ENCODE assay signal across 11 cellular contexts in genomic region chr1:156246241-156246761, GRCh38. TPM values are rescaled to one million over a fixed set of nuclear protein-coding genes. Genes with fewer than 3 reads are reported as not detected.
DNase-seq lines count a peak whose midpoint lies in the region; ATAC-seq and TF ChIP-seq lines count a peak whose summit lies in the region.
"Had no signal": no experiment of that assay in that cellular context is flagged by ENCODE, and none has a peak within 500 bp of the region (broad histone marks: within the 10 kb centered on the region; RNA-seq: fewer than 3 reads in every experiment).

No MANE protein-coding gene starts in this region.

- H3K4me3 Mint-ChIP-seq in activated CD4-positive, alpha-beta memory T cell treated with anti-CD3 and anti-CD28 coated beads, Interleukin-2, amount 10 ng/mL, durations not matched to agents 7 days and 5 days = peak overlapping the region; percentile 32
- H3K4me3 Mint-ChIP-seq in activated CD4-positive, alpha-beta memory T cell treated with anti-CD3 and anti-CD28 coated beads for 36 hours = no peak overlapping the region
- H3K4me3 Mint-ChIP-seq in stimulated activated effector memory CD8-positive, alpha-beta T cell treated with anti-CD3 and anti-CD28 coated beads, Interleukin-12 subunit alpha, Interleukin-12 subunit beta, amount 100 ng/mL, for 72 hours = peak overlapping the region; percentile 77

- TF ChIP-seq EP300 in ovary (IDR thresholded peaks at IDR 0.05) = no peak

- H3K9me3 Mint-ChIP-seq in activated CD4-positive, alpha-beta memory T cell treated with anti-CD3 and anti-CD28 coated beads, Interleukin-2, amount 10 ng/mL, durations not matched to agents 7 days and 5 days = no peaks in the 10 kb centered on the region
- no peaks in the 10 kb centered on the region for H3K9me3 Mint-ChIP-seq in activated CD4-positive, alpha-beta memory T cell treated with anti-CD3 and anti-CD28 coated beads for 36 hours
- H3K9me3 Mint-ChIP-seq in stimulated activated effector memory CD8-positive, alpha-beta T cell treated with anti-CD3 and anti-CD28 coated beads, Interleukin-12 subunit alpha, Interleukin-12 subunit beta, amount 100 ng/mL, for 72 hours = no peaks in the 10 kb centered on the region

- H3K9me2 ChIP-seq in Karpas-422 (replicated peaks; ENCODE audit: insufficient read depth, low read length) = no peaks in the 10 kb centered on the region

- H3K27me3 ChIP-seq in colonic mucosa = peaks cover 13% of the 10 kb centered on the region
- no peaks in the 10 kb centered on the region for H3K27me3 ChIP-seq in ovary
- H3K27me3 ChIP-seq in Karpas-422 (ENCODE audit: low read length) = no peaks in the 10 kb centered on the region

- H3K36me3 ChIP-seq in colonic mucosa = peaks cover 5% of the 10 kb centered on the region
- no peaks in the 10 kb centered on the region for H3K36me3 ChIP-seq in ovary
- 0 out of 2 replicates have a peak, but pooled peaks cover 3% of the 10 kb centered on the region for H3K36me3 ChIP-seq in Karpas-422 (ENCODE audit: insufficient read depth, low read length)

- H3K79me2 ChIP-seq in Karpas-422 (ENCODE audit: low read length) = no peaks in the 10 kb centered on the region

- H3K9ac ChIP-seq in colonic mucosa (ENCODE audit: low read depth in 2 of 2, low read length in 2 of 2) (peak overlapping the region; percentile 2 to 40), Karpas-422 (ENCODE audit: low read length) (no peak overlapping the region)

- no peak for TF ChIP-seq POLR2A in ovary (IDR thresholded peaks at IDR 0.05)

- no peak for ATAC-seq in stimulated activated effector memory CD8-positive, alpha-beta T cell treated with anti-CD3 and anti-CD28 coated beads, Interleukin-12 subunit alpha, Interleukin-12 subunit beta, amount 100 ng/mL, for 72 hours
- no peak for ATAC-seq in GM21447 (IDR thresholded peaks at IDR 0.05; ENCODE audit: unreplicated experiment)

- H3K4me3 ChIP-seq in colonic mucosa (no peak overlapping the region), ovary (no peak overlapping the region), Karpas-422 (ENCODE audit: low read length) (no peak overlapping the region)

- peaks cover 8% of the 10 kb centered on the region for H3K36me3 Mint-ChIP-seq in activated CD4-positive, alpha-beta memory T cell treated with anti-CD3 and anti-CD28 coated beads, Interleukin-2, amount 10 ng/mL, durations not matched to agents 7 days and 5 days (ENCODE audit: low read depth)
- peaks cover 5% of the 10 kb centered on the region for H3K36me3 Mint-ChIP-seq in activated CD4-positive, alpha-beta memory T cell treated with anti-CD3 and anti-CD28 coated beads for 36 hours
- peaks cover 63% of the 10 kb centered on the region for H3K36me3 Mint-ChIP-seq in stimulated activated effector memory CD8-positive, alpha-beta T cell treated with anti-CD3 and anti-CD28 coated beads, Interleukin-12 subunit alpha, Interleukin-12 subunit beta, amount 100 ng/mL, for 72 hours

- H3K4me1 ChIP-seq in colonic mucosa (peaks cover 9% of the 10 kb centered on the region), ovary (ENCODE audit: insufficient read depth) (peaks cover 4% of the 10 kb centered on the region), Karpas-422 (ENCODE audit: low read length) (peaks cover 10% of the 10 kb centered on the region)

- CTCF ChIA-PET in activated CD4-positive, alpha-beta memory T cell treated with anti-CD3 and anti-CD28 coated beads, Interleukin-2, amount 10 ng/mL, durations not matched to agents 7 days and 5 days (lab: Charles Lee) = interaction anchor here (0.9 to 1.2 kb wide), 4 partner anchors 21 to 105 kb away, joined by 3 to 6 read pairs (median 4); no protein-coding TSS in a partner anchor
- CTCF ChIA-PET in activated CD4-positive, alpha-beta memory T cell treated with anti-CD3 and anti-CD28 coated beads for 36 hours (lab: Charles Lee) = interaction anchor here (0.9 to 2.0 kb wide), 7 partner anchors 8 to 105 kb away, joined by 3 to 7 read pairs (median 4); no protein-coding TSS in a partner anchor

- no peak overlapping the region for H3K4me2 ChIP-seq in Karpas-422 (ENCODE audit: low read depth, low read length, poor library complexity, severe bottlenecking)

- no peaks in the 10 kb centered on the region for H3K27me3 Mint-ChIP-seq in activated CD4-positive, alpha-beta memory T cell treated with anti-CD3 and anti-CD28 coated beads, Interleukin-2, amount 10 ng/mL, durations not matched to agents 7 days and 5 days
- H3K27me3 Mint-ChIP-seq in activated CD4-positive, alpha-beta memory T cell treated with anti-CD3 and anti-CD28 coated beads for 36 hours = no peaks in the 10 kb centered on the region

- H3K4me1 Mint-ChIP-seq in activated CD4-positive, alpha-beta memory T cell treated with anti-CD3 and anti-CD28 coated beads, Interleukin-2, amount 10 ng/mL, durations not matched to agents 7 days and 5 days = peaks cover 31% of the 10 kb centered on the region
- peaks cover 5% of the 10 kb centered on the region for H3K4me1 Mint-ChIP-seq in activated CD4-positive, alpha-beta memory T cell treated with anti-CD3 and anti-CD28 coated beads for 36 hours (ENCODE audit: low read depth)
- H3K4me1 Mint-ChIP-seq in stimulated activated effector memory CD8-positive, alpha-beta T cell treated with anti-CD3 and anti-CD28 coated beads, Interleukin-12 subunit alpha, Interleukin-12 subunit beta, amount 100 ng/mL, for 72 hours = peaks cover 33% of the 10 kb centered on the region

- no peak overlapping the region for H3K27ac ChIP-seq in colonic mucosa
- H3K27ac ChIP-seq in ovary = no peak overlapping the region
- no peak overlapping the region for H3K27ac ChIP-seq in Karpas-422 (ENCODE audit: low read length)

- no peaks in the 10 kb centered on the region for H4K20me1 ChIP-seq in Karpas-422 (ENCODE audit: insufficient read depth, low read depth, low read length)

- H2AFZ ChIP-seq in Karpas-422 (ENCODE audit: low read length) = no peak overlapping the region

- TF ChIP-seq CTCF in colonic mucosa (IDR thresholded peaks at IDR 0.05) = no peak
- TF ChIP-seq CTCF in ovary (IDR thresholded peaks at IDR 0.05) = no peak

- H3K27ac Mint-ChIP-seq in activated CD4-positive, alpha-beta memory T cell treated with anti-CD3 and anti-CD28 coated beads, Interleukin-2, amount 10 ng/mL, durations not matched to agents 7 days and 5 days = peak overlapping the region; percentile 18
- H3K27ac Mint-ChIP-seq in activated CD4-positive, alpha-beta memory T cell treated with anti-CD3 and anti-CD28 coated beads for 36 hours = no peak overlapping the region
- peak overlapping the region; percentile 94 for H3K27ac Mint-ChIP-seq in stimulated activated effector memory CD8-positive, alpha-beta T cell treated with anti-CD3 and anti-CD28 coated beads, Interleukin-12 subunit alpha, Interleukin-12 subunit beta, amount 100 ng/mL, for 72 hours

- H3K9me3 ChIP-seq in colonic mucosa = no peaks in the 10 kb centered on the region
- no peaks in the 10 kb centered on the region for H3K9me3 ChIP-seq in ovary
- no peaks in the 10 kb centered on the region for H3K9me3 ChIP-seq in Karpas-422 (ENCODE audit: low read length)

- WGBS in ovary, 3 donors = 40 to 48% (median 44%) methylated on average over 10 of the region's 10 CpGs

- POLR2A ChIA-PET in activated CD4-positive, alpha-beta memory T cell treated with anti-CD3 and anti-CD28 coated beads, Interleukin-2, amount 10 ng/mL, durations not matched to agents 7 days and 5 days (lab: Charles Lee) = interaction anchor here (0.6 to 2.7 kb wide), 15 partner anchors 9 to 387 kb away, joined by 3 to 13 read pairs (median 3); partner anchors contain the start of genes MEF2D, SMG5 and SYT11
- POLR2A ChIA-PET in activated CD4-positive, alpha-beta memory T cell treated with anti-CD3 and anti-CD28 coated beads for 36 hours (lab: Charles Lee) = interaction anchor here (0.8 to 2.0 kb wide), 8 partner anchors 11 to 87 kb away, joined by 3 to 6 read pairs (median 3); no protein-coding TSS in a partner anchor

- intact Hi-C loops in activated CD4-positive, alpha-beta memory T cell treated with anti-CD3 and anti-CD28 coated beads for 36 hours (cut with micrococcal nuclease) = no loop called here
- intact Hi-C loops in colonic mucosa (cut with DNase I) = no loop called here
- intact Hi-C loops in ovary (cut with DNase I) = loop anchor here in 1 of 4 donors (5.0 kb wide), 1 partner anchor 286 kb away; no protein-coding TSS in a partner anchor

- no peak for DNase-seq in activated CD4-positive, alpha-beta memory T cell treated with anti-CD3 and anti-CD28 coated beads, Interleukin-2, amount 10 ng/mL, durations not matched to agents 7 days and 5 days
- no peak for DNase-seq in activated CD4-positive, alpha-beta memory T cell treated with anti-CD3 and anti-CD28 coated beads for 36 hours
- DNase-seq in NCI-H526 treated with DMSO at 0.1 percent for 48 hours (lab: John Stamatoyannopoulos, UW) = peak; percentile 53
- no peak for DNase-seq in colonic mucosa
- no peak for DNase-seq in stimulated activated effector memory CD8-positive, alpha-beta T cell treated with anti-CD3 and anti-CD28 coated beads, Interleukin-12 subunit alpha, Interleukin-12 subunit beta, amount 100 ng/mL, for 72 hours (ENCODE audit: low spot score in 2 of 2)
- DNase-seq in ovary = no peak
- DNase-seq in Karpas-422 = no peak
- DNase-seq: NCI-H187 treated with DMSO at 0.1 percent for 48 hours, SHP77 treated with DMSO at 0.1 percent for 48 hours had no signal

RNA-seq across cellular contexts. Expression of gene PAQR6, which starts 1.6 kb away (rescaled TPM):
- total RNA-seq in activated CD4-positive, alpha-beta memory T cell treated with anti-CD3 and anti-CD28 coated beads, Interleukin-2, amount 10 ng/mL, durations not matched to agents 7 days and 5 days = 1 to 10 TPM; 5.6 to 6.3 TPM
- 1 to 10 TPM; 3.9 to 4.0 TPM for total RNA-seq in activated CD4-positive, alpha-beta memory T cell treated with anti-CD3 and anti-CD28 coated beads for 36 hours
- 1 to 10 TPM; 1.1 to 2.9 TPM for total RNA-seq in colonic mucosa
- 1 to 10 TPM in 4 of 7 donors, under 1 TPM in 3; 0.25 to 1.8 (median 1.3) TPM for total RNA-seq in ovary
- under 1 TPM; 0.67 to 0.72 TPM for polyA plus RNA-seq in ovary
- total RNA-seq in Karpas-422 (2014; rRNA removed; shearing (Covaris generic); ENCODE audit: low replicate concordance) = 7.6 and 10.0 TPM in 2 replicates

RNA-seq across cellular contexts. Expression of gene BGLAP, which starts 4.3 kb away (rescaled TPM):
- 1 to 10 TPM; 1.5 to 2.7 TPM for total RNA-seq in activated CD4-positive, alpha-beta memory T cell treated with anti-CD3 and anti-CD28 coated beads, Interleukin-2, amount 10 ng/mL, durations not matched to agents 7 days and 5 days
- 1 to 10 TPM in 1 of 2 experiments, under 1 TPM in 1; 0.90 to 2.3 TPM for total RNA-seq in activated CD4-positive, alpha-beta memory T cell treated with anti-CD3 and anti-CD28 coated beads for 36 hours
- total RNA-seq in colonic mucosa = 1 to 10 TPM; 1.2 to 2.2 TPM
- total RNA-seq in ovary = 1 to 10 TPM; 1.4 to 4.6 (median 2.0) TPM
- polyA plus RNA-seq in ovary = 1 to 10 TPM in 1 of 2 donors, not detected in 1; 1.4 TPM
- total RNA-seq in Karpas-422 (2014; rRNA removed; shearing (Covaris generic); ENCODE audit: low replicate concordance) = 0.18 and 0.48 TPM in 2 replicates
- total RNA-seq: mesenteric fat pad had no signal

RNA-seq across cellular contexts. Expression of gene PMF1, which starts 33.5 kb away (rescaled TPM):
- total RNA-seq in activated CD4-positive, alpha-beta memory T cell treated with anti-CD3 and anti-CD28 coated beads, Interleukin-2, amount 10 ng/mL, durations not matched to agents 7 days and 5 days = 10 to 100 TPM; 65.5 to 67.7 TPM
- 100 to 1,000 TPM in 1 of 2 experiments, 10 to 100 TPM in 1; 99.5 to 105 TPM for total RNA-seq in activated CD4-positive, alpha-beta memory T cell treated with anti-CD3 and anti-CD28 coated beads for 36 hours
- total RNA-seq in colonic mucosa (10 to 100 TPM; 44.4 to 49.4 TPM), ovary (10 to 100 TPM; 36.6 to 84.2 (median 53.0) TPM)
- polyA plus RNA-seq in ovary = 10 to 100 TPM; 35.0 to 70.6 TPM
- total RNA-seq in Karpas-422 (2014; rRNA removed; shearing (Covaris generic); ENCODE audit: low replicate concordance) = 40.1 and 51.2 TPM in 2 replicates

RNA-seq across cellular contexts. Expression of gene SMG5, which starts 36.3 kb away (rescaled TPM):
- total RNA-seq in activated CD4-positive, alpha-beta memory T cell treated with anti-CD3 and anti-CD28 coated beads, Interleukin-2, amount 10 ng/mL, durations not matched to agents 7 days and 5 days = 10 to 100 TPM; 58.5 to 60.4 TPM
- total RNA-seq in activated CD4-positive, alpha-beta memory T cell treated with anti-CD3 and anti-CD28 coated beads for 36 hours = 10 to 100 TPM; 65.1 to 68.0 TPM
- total RNA-seq in colonic mucosa = 100 to 1,000 TPM in 1 of 2 donors, 10 to 100 TPM in 1; 65.2 to 107 TPM
- total RNA-seq in ovary = 10 to 100 TPM; 31.5 to 54.6 (median 44.6) TPM
- polyA plus RNA-seq in ovary = 10 to 100 TPM; 30.1 to 31.1 TPM
- total RNA-seq in Karpas-422 (2014; rRNA removed; shearing (Covaris generic); ENCODE audit: low replicate concordance) = 53.7 and 64.6 TPM in 2 replicates

RNA-seq across cellular contexts. Expression of gene TMEM79, which starts 37.8 kb away (rescaled TPM):
- total RNA-seq in activated CD4-positive, alpha-beta memory T cell treated with anti-CD3 and anti-CD28 coated beads, Interleukin-2, amount 10 ng/mL, durations not matched to agents 7 days and 5 days = 1 to 10 TPM; 8.9 to 9.1 TPM
- 1 to 10 TPM; 6.8 to 9.1 TPM for total RNA-seq in activated CD4-positive, alpha-beta memory T cell treated with anti-CD3 and anti-CD28 coated beads for 36 hours
- 1 to 10 TPM; 2.9 to 7.0 TPM for total RNA-seq in colonic mucosa
- 1 to 10 TPM in 6 of 7 donors, under 1 TPM in 1; 0.80 to 3.3 (median 2.2) TPM for total RNA-seq in ovary
- polyA plus RNA-seq in ovary = 1 to 10 TPM; 1.2 to 2.1 TPM
- total RNA-seq in Karpas-422 (2014; rRNA removed; shearing (Covaris generic); ENCODE audit: low replicate concordance) = 6.1 and 9.8 TPM in 2 replicates
